In genomic region chr1:94463765-94464330, GRCh38 we compare ENCODE assay signal across 8 cellular contexts. TPM values are rescaled to one million over a fixed set of nuclear protein-coding genes. Genes with fewer than 3 reads are reported as not detected.
A peak's percentile ranks its signal among the peaks of the same experiment; 100 is the strongest.
DNase-seq lines count a peak whose midpoint lies in the region; ATAC-seq, FAIRE-seq and TF ChIP-seq lines count a peak whose summit lies in the region.

No MANE protein-coding gene starts in this region.

- POLR2A ChIA-PET in GM12878 (lab: Charles Lee), result no interaction called here

- H2AFZ ChIP-seq in GM12878 (ENCODE audit: control insufficient read depth, low read depth, low read length), result no peak overlapping the region

- no peaks in the 10 kb centered on the region for H3K9me3 Mint-ChIP-seq in CD14-positive monocyte

- no peak overlapping the region for H3K9ac ChIP-seq in GM12878 (ENCODE audit: control insufficient read depth, insufficient read depth, low read length)

- H3K27ac ChIP-seq in GM12878 (ENCODE audit: control insufficient read depth, insufficient read depth) (no peak overlapping the region), urinary bladder (ENCODE audit: low read depth) (peak overlapping the region; percentile 2)

- no TSS peak for BruUV-seq in GM12878 (replicated peaks; lab: Mats Ljungman, UMichigan)

- RAD21 ChIA-PET in GM12878 (lab: Charles Lee; ENCODE audit: unreplicated experiment), result interaction anchor here (0.7 to 2.3 kb wide), 8 partner anchors 12 to 438 kb away, joined by 3 to 16 read pairs (median 3); no protein-coding TSS in a partner anchor

- no peaks in the 10 kb centered on the region for H4K20me1 ChIP-seq in GM12878 (ENCODE audit: control insufficient read depth, insufficient read depth)

- SMC1A ChIA-PET in GM12878 (lab: Charles Lee; ENCODE audit: uncharacterized antibody, unreplicated experiment), result interaction anchor here (0.6 to 3.1 kb wide), 19 partner anchors 11 to 643 kb away, joined by 3 to 29 read pairs (median 5); no protein-coding TSS in a partner anchor

- ATAC-seq in GM18858 (IDR thresholded peaks at IDR 0.05; ENCODE audit: unreplicated experiment) (peak; percentile 55), GM12878 (peak; percentile 68), GM21576 (IDR thresholded peaks at IDR 0.05; ENCODE audit: unreplicated experiment) (no peak)

- peak; percentile 58 for TF ChIP-seq CTCF in CD14-positive monocyte (IDR thresholded peaks at IDR 0.05)
- TF ChIP-seq CTCF in GM12878 (IDR thresholded peaks at IDR 0.05 in 2 of 3, conservative IDR thresholded peaks at IDR 0.05 in 1 of 3; ENCODE audit: control insufficient read depth in 2 of 3, extremely low read depth in 1 of 3, insufficient read depth in 1 of 3, low read depth in 3 of 3, low read length in 3 of 3), result peak; percentile 21 to 64 (median 49); a peak in 5 of 6 replicates

- H3K4me1 Mint-ChIP-seq in CD14-positive monocyte, result peaks cover 8% of the 10 kb centered on the region

- H3K4me3 Mint-ChIP-seq in CD14-positive monocyte, result no peak overlapping the region

- no peaks in the 10 kb centered on the region for H3K4me1 ChIP-seq in GM12878 (ENCODE audit: control insufficient read depth, insufficient read depth, low read length)
- H3K4me1 ChIP-seq in urinary bladder (ENCODE audit: insufficient read depth), result no peaks in the 10 kb centered on the region

- peaks cover 50 to 54% of the 10 kb centered on the region in 2 donors for H3K36me3 Mint-ChIP-seq in CD14-positive monocyte

- no peak overlapping the region for H3K4me3 ChIP-seq in GM12878
- no peak overlapping the region for H3K4me3 ChIP-seq in urinary bladder (ENCODE audit: low read depth, low read length)

- H3K36me3 ChIP-seq in GM12878 (ENCODE audit: control insufficient read depth in 2 of 2, insufficient read depth in 2 of 2, low read length in 1 of 2) (peaks cover 1 to 4% of the 10 kb centered on the region in 2 experiments; a peak in 3 of 4 replicates), urinary bladder (ENCODE audit: insufficient read depth) (peaks cover 3% of the 10 kb centered on the region)

- TF ChIP-seq RAD21 in GM12878 (IDR thresholded peaks at IDR 0.05; ENCODE audit: insufficient read depth, low read depth, low read length), result peak; percentile 78

- intact Hi-C loops in CD14-positive monocyte (cut with micrococcal nuclease), result loop anchor here in 1 of 2 donors (5.0 kb wide), 1 partner anchor 407 kb away; no protein-coding TSS in a partner anchor
- intact Hi-C loops in GM12878 (cut with micrococcal nuclease; ENCODE audit: unreplicated experiment), result loop anchor here (1.0 to 5.0 kb wide), 2 partner anchors 127 to 403 kb away; no protein-coding TSS in a partner anchor

- DNase-seq in CD14-positive monocyte (ENCODE audit: low spot score) (no peak), NCI-H446 (lab: John Stamatoyannopoulos, UW) (peak; percentile 34 to 36), GM12878 (ENCODE audit: low read depth, low spot score) (no peak), iris pigment epithelial cell (ENCODE audit: low read depth) (peak; percentile 63), GM19240 (ENCODE audit: insufficient read length, low spot score) (no peak)

- no peak for TF ChIP-seq EP300 in GM12878 (IDR thresholded peaks at IDR 0.05; ENCODE audit: borderline replicate concordance in 1 of 2, control insufficient read depth in 1 of 2, low read depth in 2 of 2, low read length in 2 of 2)

- no peaks in the 10 kb centered on the region for H3K27me3 ChIP-seq in GM12878 (replicated peaks in 1 of 2; ENCODE audit: control insufficient read depth in 2 of 2, insufficient read depth in 2 of 2, low read length in 1 of 2)

- H3K4me2 ChIP-seq in GM12878 (ENCODE audit: control insufficient read depth, insufficient read depth), result no peak overlapping the region

- H3K27ac Mint-ChIP-seq in CD14-positive monocyte, result no peak overlapping the region

- WGBS in GM12878 (ENCODE audit: insufficient coverage, insufficient replicate concordance, low lambda C conversion rate, missing lambda C conversion rate), result 91% methylated on average over 2 of the region's 3 CpGs
- 73% methylated on average over 3 of the region's 3 CpGs for WGBS in urinary bladder

- no peaks in the 10 kb centered on the region for H3K9me3 ChIP-seq in GM12878 (replicated peaks; ENCODE audit: control insufficient read depth, insufficient read depth, low read length)

- no peak for TF ChIP-seq POLR2A in GM12878 (IDR thresholded peaks at IDR 0.05; ENCODE audit: low read depth, low read length)

- in situ Hi-C loops in GM12878 (cut with MboI), result no loop called here

- H3K79me2 ChIP-seq in GM12878 (ENCODE audit: control insufficient read depth, insufficient read depth, low read length), result no peaks in the 10 kb centered on the region

- peak; percentile 44 for FAIRE-seq in GM12878 (lab: Jason Lieb, UNC)

- H3K27me3 Mint-ChIP-seq in CD14-positive monocyte (ENCODE audit: low read depth in 3 of 3), result no peaks in the 10 kb centered on the region

- CTCF ChIA-PET in GM12878 (lab: Yijun Ruan, JAX), result interaction anchor here (0.6 to 4.5 kb wide), 31 partner anchors 8 to 835 kb away, joined by 3 to 54 read pairs (median 5); no protein-coding TSS in a partner anchor

TF ChIP-seq in GM12878, 131 proteins besides CTCF, POLR2A, EP300 and RAD21:
- no peak for TF ChIP-seq POLR2AphosphoS2 (IDR thresholded peaks at IDR 0.05; ENCODE audit: low read depth, low read length)
- no peak for TF ChIP-seq FOXK2 (IDR thresholded peaks at IDR 0.05)
- no peak for TF ChIP-seq SREBF2 (IDR thresholded peaks at IDR 0.05; ENCODE audit: low read length)
- peak; percentile 46; the same call in 1 of the 2 replicates for TF ChIP-seq SMC3 (IDR thresholded peaks at IDR 0.05; ENCODE audit: borderline replicate concordance, low read length)
- TF ChIP-seq, protein P1, sequence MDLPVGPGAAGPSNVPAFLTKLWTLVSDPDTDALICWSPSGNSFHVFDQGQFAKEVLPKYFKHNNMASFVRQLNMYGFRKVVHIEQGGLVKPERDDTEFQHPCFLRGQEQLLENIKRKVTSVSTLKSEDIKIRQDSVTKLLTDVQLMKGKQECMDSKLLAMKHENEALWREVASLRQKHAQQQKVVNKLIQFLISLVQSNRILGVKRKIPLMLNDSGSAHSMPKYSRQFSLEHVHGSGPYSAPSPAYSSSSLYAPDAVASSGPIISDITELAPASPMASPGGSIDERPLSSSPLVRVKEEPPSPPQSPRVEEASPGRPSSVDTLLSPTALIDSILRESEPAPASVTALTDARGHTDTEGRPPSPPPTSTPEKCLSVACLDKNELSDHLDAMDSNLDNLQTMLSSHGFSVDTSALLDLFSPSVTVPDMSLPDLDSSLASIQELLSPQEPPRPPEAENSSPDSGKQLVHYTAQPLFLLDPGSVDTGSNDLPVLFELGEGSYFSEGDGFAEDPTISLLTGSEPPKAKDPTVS (IDR thresholded peaks at IDR 0.05; ENCODE audit: low read depth, low read length), result no peak
- TF ChIP-seq RBBP5 (conservative IDR thresholded peaks at IDR 0.05), result no peak

RNA-seq across cellular contexts. Expression of gene ABCD3, which starts 45.7 kb away (rescaled TPM):
- polyA plus RNA-seq in CD14-positive monocyte, result 10 to 100 TPM; 21.0 to 24.9 TPM
- 25.1 and 27.0 TPM in 2 replicates for total RNA-seq in GM12878 (2013; cell fraction: nucleolus; rRNA removed)
- total RNA-seq in GM12878 (2014; rRNA removed), result 23.4 and 29.4 TPM in 2 replicates
- 32.6 and 32.8 TPM in 2 replicates for total RNA-seq in GM12878 (2014; rRNA removed; fragmentation: Illumina TruSeq; extraction: Trizol)
- total RNA-seq in GM12878 (2021), result 27.4 and 29.3 TPM in 2 replicates
- polyA plus RNA-seq in GM12878 (2011; ENCODE audit: low read depth), result 5.6 TPM
- 24.9 and 35.3 TPM in 2 replicates for polyA plus RNA-seq in GM12878 (2011; rRNA removed)
- 7.3 and 8.3 TPM in 2 replicates for polyA plus RNA-seq in GM12878 (2011; cell fraction: cytosol; rRNA removed)
- 19.4 and 20.9 TPM in 2 replicates for polyA plus RNA-seq in GM12878 (2011; cell fraction: nucleus; rRNA removed)
- polyA plus RNA-seq in GM12878 (2012), result 9.0 and 10.5 TPM in 2 replicates
- 23.4 and 36.6 TPM in 2 replicates for polyA plus RNA-seq in GM12878 (2014; fragmentation: Illumina TruSeq; extraction: Trizol)
- polyA plus RNA-seq in GM12878 (2014; fragmentation: Nextera tagmentation; extraction: Ambion mirVana), result 10 to 100 TPM; 15.1 to 16.3 TPM
- polyA plus RNA-seq in GM12878 (2014; rRNA removed), result 16.9 and 18.7 TPM in 2 replicates
- 10 to 100 TPM; 38.0 to 40.2 TPM for polyA plus RNA-seq in GM12878 (2016; fragmentation: Nextera tagmentation; extraction: Ambion mirVana)
- polyA minus RNA-seq in GM12878 (2011; rRNA and poly(A)+ RNA removed), result 17.3 and 25.8 TPM in 2 replicates
- 9.9 and 10.4 TPM in 2 replicates for polyA minus RNA-seq in GM12878 (2011; cell fraction: cytosol; rRNA and poly(A)+ RNA removed)
- 11.4 and 20.6 TPM in 2 replicates for polyA minus RNA-seq in GM12878 (2011; cell fraction: nucleus; rRNA and poly(A)+ RNA removed)
- total RNA-seq in urinary bladder, result 81.9 TPM
- 24.7 TPM for polyA plus RNA-seq in urinary bladder

Comparison
In these comparisons a context has a peak if more than half of its experiments do, and no peak if none do; other contexts are left out.
1. DNase-seq: peak in NCI-H446 (2 of 2) and iris pigment epithelial cell (single experiment); none in CD14-positive monocyte (single experiment), GM12878 (single experiment) and GM19240 (single experiment).